15 cellular contexts compared by ENCODE assay signal in genomic region chrX:48698306-48698705, GRCh38. TPM values are rescaled to one million over a fixed set of nuclear protein-coding genes. Genes with fewer than 3 reads are reported as not detected.
A peak's percentile ranks its signal among the peaks of the same experiment; 100 is the strongest.
DNase-seq lines count a peak whose midpoint lies in the region; ATAC-seq and TF ChIP-seq lines count a peak whose summit lies in the region.
"Had no signal": no experiment of that assay in that cellular context is flagged by ENCODE, and none has a peak within 500 bp of the region (broad histone marks: within the 10 kb centered on the region; RNA-seq: fewer than 3 reads in every experiment).

No MANE protein-coding gene starts in this region.

- peak overlapping the region in 6 of 11 experiments; percentile 21 to 89 (median 85); a peak in 8 of 22 replicates for H3K9ac ChIP-seq in BLaER1 treated with 17β-estradiol and CSF1 and Interleukin-3, amounts not matched to agents 10 nM and 100 nM
- H3K9ac ChIP-seq in PC-3 (ENCODE audit: low read length) = no peak overlapping the region; the same call in 1 of the 2 replicates

- peak overlapping the region in 4 of 11 experiments; percentile 0 to 83 (median 64); a peak in 3 of 22 replicates for H3K4me2 ChIP-seq in BLaER1 treated with 17β-estradiol and CSF1 and Interleukin-3, amounts not matched to agents 10 nM and 100 nM
- peak overlapping the region; percentile 93; the same call in 1 of the 2 replicates for H3K4me2 ChIP-seq in PC-3 (ENCODE audit: low read length)

- DNase-seq in CD8-positive, alpha-beta T cell = no peak
- DNase-seq in PC-3 (no peak), T1000 (lab: John Stamatoyannopoulos, UW) (no peak)
- DNase-seq in activated effector memory CD4-positive, alpha-beta T cell treated with Interleukin-2 at 50 U/mL for 16 hours = no peak
- DNase-seq: mesenchymal stem cell, MG63, NCI-H2029, NCI-H510A, right cardiac atrium, WERI-Rb-1 had no signal

- H3K36me3 Mint-ChIP-seq in CD8-positive, alpha-beta T cell = peaks cover 39% of the 10 kb centered on the region

- no peaks in the 10 kb centered on the region for H3K9me2 ChIP-seq in PC-3 (replicated peaks; ENCODE audit: low read length)

- no peak overlapping the region; a peak in 1 of 20 replicates for H3K4me3 ChIP-seq in BLaER1 treated with 17β-estradiol and CSF1 and Interleukin-3, amounts not matched to agents 10 nM and 100 nM
- H3K4me3 ChIP-seq in CD8-positive, alpha-beta T cell (ENCODE audit: low read depth, low read length) = no peak overlapping the region
- H3K4me3 ChIP-seq in PC-3 (ENCODE audit: low read length) = no peak overlapping the region
- peak overlapping the region; percentile 9; the same call in 1 of the 2 replicates for H3K4me3 ChIP-seq in iPS-18c (ENCODE audit: insufficient read depth, low read depth, low read length)

- no peak for TF ChIP-seq CTCF in CD8-positive, alpha-beta T cell (IDR thresholded peaks at IDR 0.05)
- no peak for TF ChIP-seq CTCF in PC-3 (conservative IDR thresholded peaks at IDR 0.05; ENCODE audit: low read depth, low read length)

- H3K27me3 ChIP-seq in BLaER1 treated with 17β-estradiol and CSF1 and Interleukin-3, amounts not matched to agents 10 nM and 100 nM = peaks cover 14 to 82% (median 52%) of the 10 kb centered on the region in 11 experiments
- no peaks in the 10 kb centered on the region for H3K27me3 ChIP-seq in CD8-positive, alpha-beta T cell (ENCODE audit: insufficient read depth, low read length)
- no peaks in the 10 kb centered on the region for H3K27me3 ChIP-seq in PC-3 (ENCODE audit: low read length)
- H3K27me3 ChIP-seq: MG63 had no signal

- peaks cover 10 to 49% (median 27%) of the 10 kb centered on the region in 10 experiments for H3K4me1 ChIP-seq in BLaER1 treated with 17β-estradiol and CSF1 and Interleukin-3, amounts not matched to agents 10 nM and 100 nM
- H3K4me1 ChIP-seq in CD8-positive, alpha-beta T cell (ENCODE audit: insufficient read depth, low read length) = peaks cover 15% of the 10 kb centered on the region
- H3K4me1 ChIP-seq in PC-3 (ENCODE audit: insufficient read depth, low read length) = peaks cover 18% of the 10 kb centered on the region

- POLR2A ChIA-PET in CD8-positive, alpha-beta T cell (lab: Charles Lee) = interaction anchor here (1.2 to 3.7 kb wide), 3 partner anchors 23 to 103 kb away, joined by 3 to 24 read pairs (median 3); partner anchors contain the start of gene HDAC6
- POLR2A ChIA-PET in PC-3 (lab: Charles Lee; ENCODE audit: unreplicated experiment) = no interaction called here

- no peaks in the 10 kb centered on the region for H3K9me3 Mint-ChIP-seq in CD8-positive, alpha-beta T cell
- H3K9me3 Mint-ChIP-seq: dendritic cell treated with granulocyte-macrophage colony-stimulating factor and Interleukin-4, amounts not matched to agents 40 ng/mL and 50 ng/mL, for 4 days had no signal

- peaks cover 51% of the 10 kb centered on the region for H3K79me2 ChIP-seq in PC-3 (ENCODE audit: low read length)

- no peak overlapping the region for H2AFZ ChIP-seq in PC-3 (ENCODE audit: low read length)

- peaks cover 0 to 37% (median 22%) of the 10 kb centered on the region in 11 experiments; a peak in 14 of 22 replicates for H4K20me1 ChIP-seq in BLaER1 treated with 17β-estradiol and CSF1 and Interleukin-3, amounts not matched to agents 10 nM and 100 nM
- 0 out of 2 replicates have a peak, but pooled peaks cover 2% of the 10 kb centered on the region for H4K20me1 ChIP-seq in PC-3 (ENCODE audit: low read length)

- no peaks in the 10 kb centered on the region for H3F3A ChIP-seq in PC-3 (ENCODE audit: low read length, unreplicated experiment)

- no peaks in the 10 kb centered on the region for H3K9me3 ChIP-seq in BLaER1 treated with 17β-estradiol and CSF1 and Interleukin-3, amounts not matched to agents 10 nM and 100 nM (replicated peaks in 1 of 11)
- H3K9me3 ChIP-seq in CD8-positive, alpha-beta T cell (ENCODE audit: low read length) = no peaks in the 10 kb centered on the region
- H3K9me3 ChIP-seq in PC-3 (ENCODE audit: low read length) (no peaks in the 10 kb centered on the region), iPS-18c (ENCODE audit: control insufficient read depth, insufficient read depth, low read length) (peaks cover 18% of the 10 kb centered on the region)
- H3K9me3 ChIP-seq: MG63 had no signal

- no TSS peak for BruUV-seq in PC-3 (replicated peaks; lab: Mats Ljungman, UMichigan)

- H3K27ac ChIP-seq in BLaER1 treated with 17β-estradiol and CSF1 and Interleukin-3, amounts not matched to agents 10 nM and 100 nM = peak overlapping the region in 1 of 11 experiments; percentile 88; a peak in 1 of 22 replicates
- no peak overlapping the region for H3K27ac ChIP-seq in CD8-positive, alpha-beta T cell (ENCODE audit: low read depth, low read length)
- no peak overlapping the region for H3K27ac ChIP-seq in PC-3 (ENCODE audit: low read length)

- H3K27me3 Mint-ChIP-seq in CD8-positive, alpha-beta T cell (ENCODE audit: low read depth) = no peaks in the 10 kb centered on the region
- H3K27me3 Mint-ChIP-seq: dendritic cell treated with granulocyte-macrophage colony-stimulating factor and Interleukin-4, amounts not matched to agents 40 ng/mL and 50 ng/mL, for 4 days had no signal

- no peak for ATAC-seq in CD8-positive, alpha-beta T cell
- ATAC-seq in PC-3 (no peak), HG03571 (IDR thresholded peaks at IDR 0.05; ENCODE audit: unreplicated experiment) (no peak)
- ATAC-seq: Panc1, right cardiac atrium had no signal

- intact Hi-C loops in CD8-positive, alpha-beta T cell (cut with DNase I, micrococcal nuclease) = loop anchor here in 1 of 2 experiments (5.0 to 10.0 kb wide), 2 partner anchors 214 to 224 kb away; partner anchors contain the start of genes FTSJ1, SLC35A2 and SLC38A5
- intact Hi-C loops in PC-3 (cut with micrococcal nuclease) = no loop called here

- no peak overlapping the region for H3K27ac Mint-ChIP-seq in CD8-positive, alpha-beta T cell

- CTCF ChIA-PET in CD8-positive, alpha-beta T cell (lab: Charles Lee) = interaction anchor here (1.5 kb wide), 1 partner anchor 50 kb away, joined by 5 read pairs; no protein-coding TSS in a partner anchor
- CTCF ChIA-PET in PC-3 (lab: Charles Lee) = no interaction called here

- peaks cover 0 to 51% (median 45%) of the 10 kb centered on the region in 11 experiments; a peak in 18 of 22 replicates for H3K36me3 ChIP-seq in BLaER1 treated with 17β-estradiol and CSF1 and Interleukin-3, amounts not matched to agents 10 nM and 100 nM
- H3K36me3 ChIP-seq in CD8-positive, alpha-beta T cell (ENCODE audit: insufficient read depth, low read length) = peaks cover 5% of the 10 kb centered on the region
- peaks cover 23% of the 10 kb centered on the region for H3K36me3 ChIP-seq in PC-3 (ENCODE audit: low read depth, low read length)

- H3K4me3 Mint-ChIP-seq in CD8-positive, alpha-beta T cell = peak overlapping the region; percentile 68
- H3K4me3 Mint-ChIP-seq: dendritic cell treated with granulocyte-macrophage colony-stimulating factor and Interleukin-4, amounts not matched to agents 40 ng/mL and 50 ng/mL, for 4 days had no signal

- peaks cover 32% of the 10 kb centered on the region for H3K4me1 Mint-ChIP-seq in CD8-positive, alpha-beta T cell (ENCODE audit: low read depth)

RNA-seq across cellular contexts. Expression of gene SUV39H1, which starts 1.8 kb away (rescaled TPM):
- total RNA-seq in CD8-positive, alpha-beta T cell = 1 to 10 TPM; 8.2 to 8.6 TPM
- 22.3 and 31.7 TPM in 2 replicates for total RNA-seq in PC-3 (2014; rRNA removed)

RNA-seq across cellular contexts. Expression of gene WAS, which starts 14.7 kb away (rescaled TPM):
- total RNA-seq in CD8-positive, alpha-beta T cell = 10 to 100 TPM; 50.6 to 54.9 TPM
- total RNA-seq in PC-3 (2014; rRNA removed) = 0.66 TPM in 1 of 2 replicates, not detected in the other

Comparison
In these comparisons a context has a peak if more than half of its experiments do, and no peak if none do; other contexts are left out.
1. RNA of gene WAS, which starts 14.7 kb away (total RNA-seq): 50.6 to 54.9 TPM in CD8-positive, alpha-beta T cell; 0.66 TPM in PC-3; every median in the first group is over 10 times any median in the second.